20 cellular contexts compared by ENCODE assay signal in the genomic region with DNA sequence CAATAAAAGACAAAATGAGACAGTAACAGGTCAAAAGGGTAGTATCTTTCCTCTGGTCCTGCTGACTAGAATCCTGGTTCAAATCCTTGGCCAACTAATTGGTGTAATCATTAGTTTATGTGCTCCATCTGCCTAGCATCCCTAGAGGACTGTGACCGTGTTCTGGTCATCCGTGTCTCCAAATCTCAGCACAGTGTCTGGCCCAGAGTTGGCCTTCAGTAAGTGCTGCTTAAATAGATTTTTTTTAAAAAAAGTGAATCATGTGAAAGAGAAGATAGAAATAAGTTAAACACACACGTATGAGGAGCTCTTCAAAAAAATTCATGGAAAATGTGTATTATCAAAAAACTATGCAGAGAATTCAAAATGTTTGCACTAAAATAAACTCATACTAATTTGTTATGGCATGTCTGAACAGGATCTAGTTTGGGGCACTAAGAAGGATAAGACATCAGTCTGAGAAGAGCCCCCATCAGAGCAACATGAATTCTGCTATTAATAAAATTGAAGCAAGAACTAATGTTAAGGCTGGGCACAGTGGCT.
DNase-seq lines count a peak whose midpoint lies in the region; ATAC-seq and TF ChIP-seq lines count a peak whose summit lies in the region.
"Had no signal": no experiment of that assay in that cellular context is flagged by ENCODE, and none has a peak within 500 bp of the region (broad histone marks: within the 10 kb centered on the region; RNA-seq: fewer than 3 reads in every experiment).

No MANE protein-coding gene starts in this region.

- H3K4me3 ChIP-seq in fibroblast of the aortic adventitia (ENCODE audit: low read depth, low read length): no peak overlapping the region
- H3K4me3 ChIP-seq: GM12878 had no signal

- intact Hi-C loops in posterior cingulate gyrus (cut with DNase I): no loop called here

- peak; percentile 65 for DNase-seq in EH (ENCODE audit: low read depth)
- DNase-seq in NCI-H82 (lab: John Stamatoyannopoulos, UW): peak; percentile 87
- peak; percentile 16 for DNase-seq in amniotic stem cell (lab: John Stamatoyannopoulos, UW)
- DNase-seq in fibroblast of the aortic adventitia (ENCODE audit: low read depth): peak; percentile 3
- DNase-seq in posterior cingulate gyrus: no peak
- DNase-seq in activated effector memory CD4-positive, alpha-beta T cell treated with Interleukin-2 at 50 U/mL for 16 hours: no peak
- no peak for DNase-seq in EL
- DNase-seq: AML-193; C1 segment of cervical spinal cord; CD4-positive, alpha-beta memory T cell; COR-L47; DMS53; GDM1; GOT3; NCI-H1092 treated with DMSO at 0.1 percent for 48 hours; NCI-H1436 treated with DMSO at 0.1 percent for 48 hours; NCI-H1930; NCI-H446 treated with DMSO at 0.1 percent for 48 hours had no signal

- ATAC-seq in activated CD4-positive, CD25-positive, alpha-beta regulatory T cell treated with anti-CD3 and anti-CD28 coated beads, Interleukin-2, amount 50 U/mL, for 24 hours: no peak
- ATAC-seq: GM12878 had no signal

- no peak for TF ChIP-seq CTCF in fibroblast of the aortic adventitia (IDR thresholded peaks at IDR 0.05; ENCODE audit: insufficient read depth, low read length)

Comparison
In these comparisons a context has a peak if more than half of its experiments do, and no peak if none do; other contexts are left out.
1. DNase-seq: peak in EH (single experiment), NCI-H82 (single experiment), amniotic stem cell (single experiment) and fibroblast of the aortic adventitia (single experiment); none in posterior cingulate gyrus (0 of 10), activated effector memory CD4-positive, alpha-beta T cell treated with Interleukin-2 at 50 U/mL for 16 hours (single experiment) and EL (single experiment).